In the genomic region with DNA sequence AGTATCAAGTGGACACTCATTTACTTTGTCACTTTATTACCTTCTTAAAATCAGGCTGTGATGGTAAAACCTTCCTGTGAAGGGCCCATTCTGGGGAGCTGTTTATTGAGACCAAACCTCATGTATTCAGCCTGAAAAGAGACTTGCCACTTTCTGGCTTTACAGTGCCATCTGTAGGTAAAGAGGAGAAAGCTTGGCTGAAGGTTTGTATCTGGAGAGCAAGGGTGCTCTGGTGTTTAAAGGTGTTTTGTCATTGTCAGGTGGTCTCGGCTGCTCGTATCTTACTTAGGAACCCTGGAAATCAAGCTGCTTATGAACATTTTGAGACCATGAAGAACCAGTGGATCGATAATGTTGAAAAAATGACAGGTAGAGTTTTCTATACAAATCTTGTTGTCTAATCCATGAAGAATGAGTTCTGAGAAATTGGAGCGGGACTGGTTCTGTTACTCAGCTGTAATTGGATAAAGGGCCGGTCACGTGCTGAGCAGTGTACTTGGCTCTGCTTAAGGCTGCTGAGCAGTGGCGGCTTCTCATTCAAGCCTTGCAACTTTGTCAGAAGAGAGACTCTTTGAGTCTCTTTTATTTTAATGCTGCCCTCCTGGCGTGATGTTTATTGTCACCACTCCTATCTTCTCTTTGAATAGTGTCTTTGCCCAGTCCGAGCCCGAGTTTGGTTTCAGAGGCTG, we compare ENCODE assay signal across 9 cellular contexts. TPM values are rescaled to one million over a fixed set of nuclear protein-coding genes. Genes with fewer than 3 reads are reported as not detected.
DNase-seq lines count a peak whose midpoint lies in the region; ATAC-seq and TF ChIP-seq lines count a peak whose summit lies in the region.
"Had no signal": no experiment of that assay in that cellular context is flagged by ENCODE, and none has a peak within 500 bp of the region (broad histone marks: within the 10 kb centered on the region; RNA-seq: fewer than 3 reads in every experiment).

No MANE protein-coding gene starts in this region.

- H3K79me2 ChIP-seq in hepatocyte: no peaks in the 10 kb centered on the region

- 79% methylated on average over 10 of the region's 10 CpGs for WGBS in hepatocyte (ENCODE audit: low lambda C conversion rate, missing lambda C conversion rate)

- no peaks in the 10 kb centered on the region for H3K27me3 ChIP-seq in hepatocyte
- H3K27me3 ChIP-seq: neutrophil had no signal

- H3K36me3 Mint-ChIP-seq in activated naive CD4-positive, alpha-beta T cell treated with anti-CD3 and anti-CD28 coated beads, Interleukin-2, amount 10 ng/mL, durations not matched to agents 7 days and 5 days: peaks cover 50% of the 10 kb centered on the region

- H3K27ac Mint-ChIP-seq in activated naive CD4-positive, alpha-beta T cell treated with anti-CD3 and anti-CD28 coated beads, Interleukin-2, amount 10 ng/mL, durations not matched to agents 7 days and 5 days: no peak overlapping the region

- H3K27ac ChIP-seq in hepatocyte: no peak overlapping the region
- H3K27ac ChIP-seq: neutrophil had no signal

- H3K36me3 ChIP-seq in hepatocyte (replicated peaks; ENCODE audit: insufficient read depth, low read depth): no peaks in the 10 kb centered on the region

- no peaks in the 10 kb centered on the region for H3K4me1 ChIP-seq in hepatocyte (ENCODE audit: insufficient read depth)

- H3K9me2 ChIP-seq in hepatocyte (replicated peaks; ENCODE audit: insufficient read depth): no peaks in the 10 kb centered on the region

- H3K4me3 ChIP-seq in hepatocyte: no peak overlapping the region

- CTCF ChIA-PET in activated naive CD4-positive, alpha-beta T cell treated with anti-CD3 and anti-CD28 coated beads, Interleukin-2, amount 10 ng/mL, durations not matched to agents 7 days and 5 days (lab: Charles Lee): interaction anchor here (0.6 to 3.2 kb wide), 21 partner anchors 8 to 224 kb away, joined by 3 to 33 read pairs (median 4); no protein-coding TSS in a partner anchor

- no peaks in the 10 kb centered on the region for H3K9me3 Mint-ChIP-seq in activated naive CD4-positive, alpha-beta T cell treated with anti-CD3 and anti-CD28 coated beads, Interleukin-2, amount 10 ng/mL, durations not matched to agents 7 days and 5 days

- TF ChIP-seq CTCF in GM20000 (IDR thresholded peaks at IDR 0.05; ENCODE audit: extremely low read depth, missing control alignments): peak; percentile 49
- peak; percentile 48 for TF ChIP-seq CTCF in hepatocyte (IDR thresholded peaks at IDR 0.05; ENCODE audit: poor library complexity)

- no peaks in the 10 kb centered on the region for H3K27me3 Mint-ChIP-seq in activated naive CD4-positive, alpha-beta T cell treated with anti-CD3 and anti-CD28 coated beads, Interleukin-2, amount 10 ng/mL, durations not matched to agents 7 days and 5 days

- H3K9me3 ChIP-seq in hepatocyte (ENCODE audit: low read depth): no peaks in the 10 kb centered on the region
- H3K9me3 ChIP-seq: neutrophil had no signal

- DNase-seq in AG20443 (ENCODE audit: low spot score) (peak; percentile 37), GM20000 (ENCODE audit: low spot score) (peak; percentile 52), RPMI8226 (peak; percentile 11), hepatocyte (ENCODE audit: low spot score) (peak; percentile 19), KG1 (lab: John Stamatoyannopoulos, UW) (no peak)
- no peak for DNase-seq in activated naive CD4-positive, alpha-beta T cell treated with anti-CD3 and anti-CD28 coated beads, Interleukin-2, amount 10 ng/mL, durations not matched to agents 7 days and 5 days
- no peak for DNase-seq in activated CD4-positive, CD25-positive, alpha-beta regulatory T cell treated with anti-CD3 and anti-CD28 coated beads, Interleukin-2, amount 50 U/mL, for 72 hours

- H3K4me3 Mint-ChIP-seq in activated naive CD4-positive, alpha-beta T cell treated with anti-CD3 and anti-CD28 coated beads, Interleukin-2, amount 10 ng/mL, durations not matched to agents 7 days and 5 days: no peak overlapping the region

- no peak for ATAC-seq in HG03460 (IDR thresholded peaks at IDR 0.05; ENCODE audit: unreplicated experiment)

- no peak overlapping the region for H3K4me2 ChIP-seq in hepatocyte

- H2AFZ ChIP-seq in hepatocyte: no peak overlapping the region

- H3K4me1 Mint-ChIP-seq in activated naive CD4-positive, alpha-beta T cell treated with anti-CD3 and anti-CD28 coated beads, Interleukin-2, amount 10 ng/mL, durations not matched to agents 7 days and 5 days: peaks cover 6% of the 10 kb centered on the region

- no peaks in the 10 kb centered on the region for H4K20me1 ChIP-seq in hepatocyte (ENCODE audit: insufficient read depth, poor library complexity, severe bottlenecking)

RNA-seq across cellular contexts. Expression of gene AP3M1, which starts 46.9 kb away (rescaled TPM):
- 35.0 and 35.3 TPM in 2 replicates for total RNA-seq in hepatocyte
- 28.2 and 30.1 TPM in 2 replicates for polyA plus RNA-seq in hepatocyte

RNA-seq across cellular contexts. Expression of gene ADK, which starts 47.3 kb away (rescaled TPM):
- total RNA-seq in hepatocyte: 44.6 and 53.7 TPM in 2 replicates
- 46.7 and 49.1 TPM in 2 replicates for polyA plus RNA-seq in hepatocyte

Comparison
In these comparisons a context has a peak if more than half of its experiments do, and no peak if none do; other contexts are left out.
1. DNase-seq: peak in AG20443 (single experiment), GM20000 (single experiment), RPMI8226 (single experiment) and hepatocyte (single experiment); none in activated naive CD4-positive, alpha-beta T cell treated with anti-CD3 and anti-CD28 coated beads, Interleukin-2, amount 10 ng/mL, durations not matched to agents 7 days and 5 days (single experiment), KG1 (single experiment) and activated CD4-positive, CD25-positive, alpha-beta regulatory T cell treated with anti-CD3 and anti-CD28 coated beads, Interleukin-2, amount 50 U/mL, for 72 hours (single experiment).